1 cellular context compared by ENCODE assay signal in the genomic region with DNA sequence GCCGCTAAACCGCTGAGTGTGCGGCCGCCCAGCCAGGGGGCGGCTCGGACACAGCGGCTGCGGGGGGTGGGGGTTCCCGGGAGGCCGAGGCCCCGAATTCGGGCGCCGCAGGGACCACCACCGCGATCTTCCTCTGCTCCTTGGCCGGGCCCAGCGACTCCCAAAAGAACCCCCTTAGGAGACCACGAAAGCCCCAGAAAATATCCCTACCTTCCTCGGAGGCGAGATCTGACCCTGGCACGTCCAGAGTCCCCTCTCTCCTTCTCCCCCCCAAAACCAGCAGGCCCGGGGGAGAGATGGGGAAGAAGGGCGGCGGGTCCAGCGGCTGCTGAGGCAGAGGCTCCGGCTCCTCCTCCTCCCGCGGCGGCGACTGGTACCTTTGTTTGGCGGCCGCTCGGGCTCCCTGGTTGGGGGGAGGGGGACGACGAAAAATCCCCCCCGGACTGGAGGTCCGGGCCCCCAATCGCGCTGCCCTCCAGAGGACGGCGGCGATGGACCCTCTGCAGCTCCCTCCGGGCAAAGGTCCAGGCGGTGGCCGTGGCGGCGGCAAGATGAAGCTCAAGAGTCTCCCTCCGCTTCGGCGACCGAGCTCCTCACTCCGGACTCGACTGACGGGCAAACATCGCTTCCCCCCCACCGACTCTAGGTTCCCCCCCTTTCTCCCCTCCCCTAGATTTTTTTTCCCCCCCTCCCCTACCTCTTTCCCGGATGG.
TF ChIP-seq lines count a peak whose summit lies in the region.

A gene with protein sequence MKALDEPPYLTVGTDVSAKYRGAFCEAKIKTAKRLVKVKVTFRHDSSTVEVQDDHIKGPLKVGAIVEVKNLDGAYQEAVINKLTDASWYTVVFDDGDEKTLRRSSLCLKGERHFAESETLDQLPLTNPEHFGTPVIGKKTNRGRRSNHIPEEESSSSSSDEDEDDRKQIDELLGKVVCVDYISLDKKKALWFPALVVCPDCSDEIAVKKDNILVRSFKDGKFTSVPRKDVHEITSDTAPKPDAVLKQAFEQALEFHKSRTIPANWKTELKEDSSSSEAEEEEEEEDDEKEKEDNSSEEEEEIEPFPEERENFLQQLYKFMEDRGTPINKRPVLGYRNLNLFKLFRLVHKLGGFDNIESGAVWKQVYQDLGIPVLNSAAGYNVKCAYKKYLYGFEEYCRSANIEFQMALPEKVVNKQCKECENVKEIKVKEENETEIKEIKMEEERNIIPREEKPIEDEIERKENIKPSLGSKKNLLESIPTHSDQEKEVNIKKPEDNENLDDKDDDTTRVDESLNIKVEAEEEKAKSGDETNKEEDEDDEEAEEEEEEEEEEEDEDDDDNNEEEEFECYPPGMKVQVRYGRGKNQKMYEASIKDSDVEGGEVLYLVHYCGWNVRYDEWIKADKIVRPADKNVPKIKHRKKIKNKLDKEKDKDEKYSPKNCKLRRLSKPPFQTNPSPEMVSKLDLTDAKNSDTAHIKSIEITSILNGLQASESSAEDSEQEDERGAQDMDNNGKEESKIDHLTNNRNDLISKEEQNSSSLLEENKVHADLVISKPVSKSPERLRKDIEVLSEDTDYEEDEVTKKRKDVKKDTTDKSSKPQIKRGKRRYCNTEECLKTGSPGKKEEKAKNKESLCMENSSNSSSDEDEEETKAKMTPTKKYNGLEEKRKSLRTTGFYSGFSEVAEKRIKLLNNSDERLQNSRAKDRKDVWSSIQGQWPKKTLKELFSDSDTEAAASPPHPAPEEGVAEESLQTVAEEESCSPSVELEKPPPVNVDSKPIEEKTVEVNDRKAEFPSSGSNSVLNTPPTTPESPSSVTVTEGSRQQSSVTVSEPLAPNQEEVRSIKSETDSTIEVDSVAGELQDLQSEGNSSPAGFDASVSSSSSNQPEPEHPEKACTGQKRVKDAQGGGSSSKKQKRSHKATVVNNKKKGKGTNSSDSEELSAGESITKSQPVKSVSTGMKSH (N-terminal part only) (minus strand): TSS at position 621 of the 712 bp plus-strand sequence. CDS start 1,260 bp downstream, outside the sequence.

TF ChIP-seq in H1, 55 proteins besides CTCF, POLR2A, EP300 and RAD21 (continues in another document):
- TF ChIP-seq CHD2 (IDR thresholded peaks at IDR 0.05; ENCODE audit: low read length), result no peak
- no peak for TF ChIP-seq HDAC6 (IDR thresholded peaks at IDR 0.05; ENCODE audit: low read depth, low read length)
- TF ChIP-seq SP2 (IDR thresholded peaks at IDR 0.05; ENCODE audit: low read length), result no peak
- TF ChIP-seq, protein P1, sequence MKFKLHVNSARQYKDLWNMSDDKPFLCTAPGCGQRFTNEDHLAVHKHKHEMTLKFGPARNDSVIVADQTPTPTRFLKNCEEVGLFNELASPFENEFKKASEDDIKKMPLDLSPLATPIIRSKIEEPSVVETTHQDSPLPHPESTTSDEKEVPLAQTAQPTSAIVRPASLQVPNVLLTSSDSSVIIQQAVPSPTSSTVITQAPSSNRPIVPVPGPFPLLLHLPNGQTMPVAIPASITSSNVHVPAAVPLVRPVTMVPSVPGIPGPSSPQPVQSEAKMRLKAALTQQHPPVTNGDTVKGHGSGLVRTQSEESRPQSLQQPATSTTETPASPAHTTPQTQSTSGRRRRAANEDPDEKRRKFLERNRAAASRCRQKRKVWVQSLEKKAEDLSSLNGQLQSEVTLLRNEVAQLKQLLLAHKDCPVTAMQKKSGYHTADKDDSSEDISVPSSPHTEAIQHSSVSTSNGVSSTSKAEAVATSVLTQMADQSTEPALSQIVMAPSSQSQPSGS (IDR thresholded peaks at IDR 0.05; ENCODE audit: low read length), result no peak; the same call in 1 of the 2 replicates
- TF ChIP-seq BCL11A (IDR thresholded peaks at IDR 0.05; ENCODE audit: low read depth in 2 of 2, low read length in 2 of 2), result no peak
- TF ChIP-seq BRCA1 (IDR thresholded peaks at IDR 0.05; ENCODE audit: low read depth, low read length), result no peak
- 0 out of 2 replicates have a peak, but pooled peaks have one; percentile 60 for TF ChIP-seq TAF1 (IDR thresholded peaks at IDR 0.05; ENCODE audit: low read depth, low read length)
- TF ChIP-seq CREB1 (IDR thresholded peaks at IDR 0.05), result no peak
- TF ChIP-seq KDM5A (IDR thresholded peaks at IDR 0.05; ENCODE audit: low read length), result no peak
- TF ChIP-seq, protein P2, sequence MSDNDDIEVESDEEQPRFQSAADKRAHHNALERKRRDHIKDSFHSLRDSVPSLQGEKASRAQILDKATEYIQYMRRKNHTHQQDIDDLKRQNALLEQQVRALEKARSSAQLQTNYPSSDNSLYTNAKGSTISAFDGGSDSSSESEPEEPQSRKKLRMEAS (IDR thresholded peaks at IDR 0.05), result peak; percentile 8; the same call in 1 of the 2 replicates
- TF ChIP-seq HDAC2 (IDR thresholded peaks at IDR 0.05; ENCODE audit: borderline replicate concordance in 1 of 2, low read depth in 2 of 2, low read length in 2 of 2), result no peak
- TF ChIP-seq FOSL1 (IDR thresholded peaks at IDR 0.05; ENCODE audit: insufficient read depth, low read depth, low read length), result no peak
- TF ChIP-seq CTBP2 (IDR thresholded peaks at IDR 0.05; ENCODE audit: borderline replicate concordance, insufficient read depth, insufficient read length, low read length), result no peak
- TF ChIP-seq MAFK (IDR thresholded peaks at IDR 0.05; ENCODE audit: low read depth, low read length), result no peak
- TF ChIP-seq TCF12 (IDR thresholded peaks at IDR 0.05; ENCODE audit: low read depth, low read length), result no peak
- TF ChIP-seq KDM4A (IDR thresholded peaks at IDR 0.05; ENCODE audit: low read depth, low read length, severe bottlenecking), result peak; percentile 19
- no peak for TF ChIP-seq SIRT6 (IDR thresholded peaks at IDR 0.05; ENCODE audit: low read length)
- TF ChIP-seq TBP (IDR thresholded peaks at IDR 0.05; ENCODE audit: low read depth, low read length), result peak; percentile 64
- TF ChIP-seq RXRA (IDR thresholded peaks at IDR 0.05; ENCODE audit: insufficient read depth, low read depth, low read length), result no peak
- TF ChIP-seq SP4 (IDR thresholded peaks at IDR 0.05; ENCODE audit: low read length), result no peak
- no peak; a peak in 1 of 4 replicates for TF ChIP-seq SIN3A (conservative IDR thresholded peaks at IDR 0.05 in 1 of 2, IDR thresholded peaks at IDR 0.05 in 1 of 2; ENCODE audit: low read depth in 1 of 2, low read length in 2 of 2)
- TF ChIP-seq, protein P3, sequence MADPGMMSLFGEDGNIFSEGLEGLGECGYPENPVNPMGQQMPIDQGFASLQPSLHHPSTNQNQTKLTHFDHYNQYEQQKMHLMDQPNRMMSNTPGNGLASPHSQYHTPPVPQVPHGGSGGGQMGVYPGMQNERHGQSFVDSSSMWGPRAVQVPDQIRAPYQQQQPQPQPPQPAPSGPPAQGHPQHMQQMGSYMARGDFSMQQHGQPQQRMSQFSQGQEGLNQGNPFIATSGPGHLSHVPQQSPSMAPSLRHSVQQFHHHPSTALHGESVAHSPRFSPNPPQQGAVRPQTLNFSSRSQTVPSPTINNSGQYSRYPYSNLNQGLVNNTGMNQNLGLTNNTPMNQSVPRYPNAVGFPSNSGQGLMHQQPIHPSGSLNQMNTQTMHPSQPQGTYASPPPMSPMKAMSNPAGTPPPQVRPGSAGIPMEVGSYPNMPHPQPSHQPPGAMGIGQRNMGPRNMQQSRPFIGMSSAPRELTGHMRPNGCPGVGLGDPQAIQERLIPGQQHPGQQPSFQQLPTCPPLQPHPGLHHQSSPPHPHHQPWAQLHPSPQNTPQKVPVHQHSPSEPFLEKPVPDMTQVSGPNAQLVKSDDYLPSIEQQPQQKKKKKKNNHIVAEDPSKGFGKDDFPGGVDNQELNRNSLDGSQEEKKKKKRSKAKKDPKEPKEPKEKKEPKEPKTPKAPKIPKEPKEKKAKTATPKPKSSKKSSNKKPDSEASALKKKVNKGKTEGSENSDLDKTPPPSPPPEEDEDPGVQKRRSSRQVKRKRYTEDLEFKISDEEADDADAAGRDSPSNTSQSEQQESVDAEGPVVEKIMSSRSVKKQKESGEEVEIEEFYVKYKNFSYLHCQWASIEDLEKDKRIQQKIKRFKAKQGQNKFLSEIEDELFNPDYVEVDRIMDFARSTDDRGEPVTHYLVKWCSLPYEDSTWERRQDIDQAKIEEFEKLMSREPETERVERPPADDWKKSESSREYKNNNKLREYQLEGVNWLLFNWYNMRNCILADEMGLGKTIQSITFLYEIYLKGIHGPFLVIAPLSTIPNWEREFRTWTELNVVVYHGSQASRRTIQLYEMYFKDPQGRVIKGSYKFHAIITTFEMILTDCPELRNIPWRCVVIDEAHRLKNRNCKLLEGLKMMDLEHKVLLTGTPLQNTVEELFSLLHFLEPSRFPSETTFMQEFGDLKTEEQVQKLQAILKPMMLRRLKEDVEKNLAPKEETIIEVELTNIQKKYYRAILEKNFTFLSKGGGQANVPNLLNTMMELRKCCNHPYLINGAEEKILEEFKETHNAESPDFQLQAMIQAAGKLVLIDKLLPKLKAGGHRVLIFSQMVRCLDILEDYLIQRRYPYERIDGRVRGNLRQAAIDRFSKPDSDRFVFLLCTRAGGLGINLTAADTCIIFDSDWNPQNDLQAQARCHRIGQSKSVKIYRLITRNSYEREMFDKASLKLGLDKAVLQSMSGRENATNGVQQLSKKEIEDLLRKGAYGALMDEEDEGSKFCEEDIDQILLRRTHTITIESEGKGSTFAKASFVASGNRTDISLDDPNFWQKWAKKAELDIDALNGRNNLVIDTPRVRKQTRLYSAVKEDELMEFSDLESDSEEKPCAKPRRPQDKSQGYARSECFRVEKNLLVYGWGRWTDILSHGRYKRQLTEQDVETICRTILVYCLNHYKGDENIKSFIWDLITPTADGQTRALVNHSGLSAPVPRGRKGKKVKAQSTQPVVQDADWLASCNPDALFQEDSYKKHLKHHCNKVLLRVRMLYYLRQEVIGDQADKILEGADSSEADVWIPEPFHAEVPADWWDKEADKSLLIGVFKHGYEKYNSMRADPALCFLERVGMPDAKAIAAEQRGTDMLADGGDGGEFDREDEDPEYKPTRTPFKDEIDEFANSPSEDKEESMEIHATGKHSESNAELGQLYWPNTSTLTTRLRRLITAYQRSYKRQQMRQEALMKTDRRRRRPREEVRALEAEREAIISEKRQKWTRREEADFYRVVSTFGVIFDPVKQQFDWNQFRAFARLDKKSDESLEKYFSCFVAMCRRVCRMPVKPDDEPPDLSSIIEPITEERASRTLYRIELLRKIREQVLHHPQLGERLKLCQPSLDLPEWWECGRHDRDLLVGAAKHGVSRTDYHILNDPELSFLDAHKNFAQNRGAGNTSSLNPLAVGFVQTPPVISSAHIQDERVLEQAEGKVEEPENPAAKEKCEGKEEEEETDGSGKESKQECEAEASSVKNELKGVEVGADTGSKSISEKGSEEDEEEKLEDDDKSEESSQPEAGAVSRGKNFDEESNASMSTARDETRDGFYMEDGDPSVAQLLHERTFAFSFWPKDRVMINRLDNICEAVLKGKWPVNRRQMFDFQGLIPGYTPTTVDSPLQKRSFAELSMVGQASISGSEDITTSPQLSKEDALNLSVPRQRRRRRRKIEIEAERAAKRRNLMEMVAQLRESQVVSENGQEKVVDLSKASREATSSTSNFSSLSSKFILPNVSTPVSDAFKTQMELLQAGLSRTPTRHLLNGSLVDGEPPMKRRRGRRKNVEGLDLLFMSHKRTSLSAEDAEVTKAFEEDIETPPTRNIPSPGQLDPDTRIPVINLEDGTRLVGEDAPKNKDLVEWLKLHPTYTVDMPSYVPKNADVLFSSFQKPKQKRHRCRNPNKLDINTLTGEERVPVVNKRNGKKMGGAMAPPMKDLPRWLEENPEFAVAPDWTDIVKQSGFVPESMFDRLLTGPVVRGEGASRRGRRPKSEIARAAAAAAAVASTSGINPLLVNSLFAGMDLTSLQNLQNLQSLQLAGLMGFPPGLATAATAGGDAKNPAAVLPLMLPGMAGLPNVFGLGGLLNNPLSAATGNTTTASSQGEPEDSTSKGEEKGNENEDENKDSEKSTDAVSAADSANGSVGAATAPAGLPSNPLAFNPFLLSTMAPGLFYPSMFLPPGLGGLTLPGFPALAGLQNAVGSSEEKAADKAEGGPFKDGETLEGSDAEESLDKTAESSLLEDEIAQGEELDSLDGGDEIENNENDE (IDR thresholded peaks at IDR 0.05; ENCODE audit: insufficient replicate concordance, low read length), result no peak
- TF ChIP-seq GABPA (IDR thresholded peaks at IDR 0.05; ENCODE audit: borderline replicate concordance, insufficient read depth, low read length), result no peak
- TF ChIP-seq TAF7 (optimal IDR thresholded peaks at IDR 0.05; ENCODE audit: borderline replicate concordance, low read depth, low read length), result peak; percentile 65
- TF ChIP-seq YY1 (IDR thresholded peaks at IDR 0.05; ENCODE audit: low read depth, low read length), result no peak
- TF ChIP-seq, protein P4, sequence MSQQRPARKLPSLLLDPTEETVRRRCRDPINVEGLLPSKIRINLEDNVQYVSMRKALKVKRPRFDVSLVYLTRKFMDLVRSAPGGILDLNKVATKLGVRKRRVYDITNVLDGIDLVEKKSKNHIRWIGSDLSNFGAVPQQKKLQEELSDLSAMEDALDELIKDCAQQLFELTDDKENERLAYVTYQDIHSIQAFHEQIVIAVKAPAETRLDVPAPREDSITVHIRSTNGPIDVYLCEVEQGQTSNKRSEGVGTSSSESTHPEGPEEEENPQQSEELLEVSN (IDR thresholded peaks at IDR 0.05), result no peak
- TF ChIP-seq TEAD4 (IDR thresholded peaks at IDR 0.05; ENCODE audit: low read depth, low read length), result no peak
- TF ChIP-seq PHF8 (conservative IDR thresholded peaks at IDR 0.05; ENCODE audit: low read depth, low read length), result peak; percentile 59
- TF ChIP-seq, protein P5, sequence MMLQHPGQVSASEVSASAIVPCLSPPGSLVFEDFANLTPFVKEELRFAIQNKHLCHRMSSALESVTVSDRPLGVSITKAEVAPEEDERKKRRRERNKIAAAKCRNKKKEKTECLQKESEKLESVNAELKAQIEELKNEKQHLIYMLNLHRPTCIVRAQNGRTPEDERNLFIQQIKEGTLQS (IDR thresholded peaks at IDR 0.05; ENCODE audit: insufficient read depth, low read depth, low read length), result no peak
- TF ChIP-seq RBBP5 (IDR thresholded peaks at IDR 0.05; ENCODE audit: borderline replicate concordance, low read depth, low read length), result no peak; the same call in 1 of the 2 replicates
- TF ChIP-seq RNF2 (IDR thresholded peaks at IDR 0.05; ENCODE audit: borderline replicate concordance, low read depth, low read length, missing control alignments, poor library complexity, severe bottlenecking), result no peak
- no peak for TF ChIP-seq SIX5 (IDR thresholded peaks at IDR 0.05; ENCODE audit: low read depth, low read length)
- no peak for TF ChIP-seq EZH2 (IDR thresholded peaks at IDR 0.05; ENCODE audit: low read depth, low read length, severe bottlenecking)
- TF ChIP-seq EGR1 (IDR thresholded peaks at IDR 0.05; ENCODE audit: borderline replicate concordance, low read depth, low read length), result no peak
- no peak for TF ChIP-seq NANOG (IDR thresholded peaks at IDR 0.05; ENCODE audit: insufficient read depth, low read depth, low read length, poor library complexity, severe bottlenecking)
- no peak for TF ChIP-seq ASH2L (IDR thresholded peaks at IDR 0.05; ENCODE audit: low read length)
- TF ChIP-seq CHD1 (IDR thresholded peaks at IDR 0.05; ENCODE audit: low read depth, low read length), result no peak
- TF ChIP-seq RFX5 (IDR thresholded peaks at IDR 0.05; ENCODE audit: borderline replicate concordance, low read depth, low read length), result no peak
- TF ChIP-seq CBX5 (IDR thresholded peaks at IDR 0.05; ENCODE audit: low read depth, low read length), result no peak
- TF ChIP-seq POLR2AphosphoS5 (IDR thresholded peaks at IDR 0.05; ENCODE audit: low read depth, low read length), result peak; percentile 80
- no peak for TF ChIP-seq BACH1 (IDR thresholded peaks at IDR 0.05; ENCODE audit: low read length)
- TF ChIP-seq, protein P6, sequence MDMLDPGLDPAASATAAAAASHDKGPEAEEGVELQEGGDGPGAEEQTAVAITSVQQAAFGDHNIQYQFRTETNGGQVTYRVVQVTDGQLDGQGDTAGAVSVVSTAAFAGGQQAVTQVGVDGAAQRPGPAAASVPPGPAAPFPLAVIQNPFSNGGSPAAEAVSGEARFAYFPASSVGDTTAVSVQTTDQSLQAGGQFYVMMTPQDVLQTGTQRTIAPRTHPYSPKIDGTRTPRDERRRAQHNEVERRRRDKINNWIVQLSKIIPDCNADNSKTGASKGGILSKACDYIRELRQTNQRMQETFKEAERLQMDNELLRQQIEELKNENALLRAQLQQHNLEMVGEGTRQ (IDR thresholded peaks at IDR 0.05; ENCODE audit: low read length), result no peak
- TF ChIP-seq SUZ12 (IDR thresholded peaks at IDR 0.05; ENCODE audit: low read length), result no peak
